ENCODE assay signal across 14 cellular contexts in the genomic region with DNA sequence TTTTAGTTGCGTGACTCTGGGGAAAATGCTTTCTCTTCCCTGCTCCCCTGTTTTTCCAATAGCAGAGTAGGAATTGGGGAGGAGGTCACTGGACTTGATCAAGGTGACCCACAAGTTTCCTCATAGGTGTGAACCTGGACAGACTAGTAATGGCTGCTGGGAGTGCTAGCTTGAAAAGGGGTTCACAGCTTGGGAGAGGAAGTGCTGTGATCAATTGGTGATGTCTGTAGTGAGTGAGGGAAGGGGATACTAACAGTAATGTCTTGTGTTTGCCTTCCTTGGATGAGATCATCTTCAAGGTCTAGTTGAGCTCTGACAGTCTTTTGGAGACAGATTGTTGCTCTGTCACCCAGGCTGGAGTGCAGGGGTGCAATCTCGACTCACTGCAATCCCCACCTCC. TPM values are rescaled to one million over a fixed set of nuclear protein-coding genes. Genes with fewer than 3 reads are reported as not detected.
DNase-seq lines count a peak whose midpoint lies in the region; ATAC-seq and TF ChIP-seq lines count a peak whose summit lies in the region.
"Had no signal": no experiment of that assay in that cellular context is flagged by ENCODE, and none has a peak within 500 bp of the region (broad histone marks: within the 10 kb centered on the region; RNA-seq: fewer than 3 reads in every experiment).

No MANE protein-coding gene starts in this region.

- H3K27ac ChIP-seq in left lung, result no peak overlapping the region
- H3K27ac ChIP-seq: ovary had no signal

- H3K36me3 ChIP-seq in left lung, result peaks cover 0 to 19% of the 10 kb centered on the region in 2 donors
- H3K36me3 ChIP-seq: ovary had no signal

- TF ChIP-seq CTCF in HFFc6 (IDR thresholded peaks at IDR 0.05) (no peak), natural killer cell (IDR thresholded peaks at IDR 0.05) (no peak), left lung (IDR thresholded peaks at IDR 0.05) (no peak)

- no peaks in the 10 kb centered on the region for H3K9me3 ChIP-seq in left lung
- H3K9me3 ChIP-seq: ovary had no signal

- no peaks in the 10 kb centered on the region for H3K27me3 ChIP-seq in left lung
- H3K27me3 ChIP-seq: ovary had no signal

- intact Hi-C loops in activated T-helper 2 cell treated with anti-CD3 and anti-CD28 coated beads, Interferon-gamma antibody, Interleukin-2, Interleukin-4, amounts not matched to agents 10 μg/mL and 5 μg/mL and 100 μg/mL, durations not matched to agents 14 hours and 24 hours and 36 hours (cut with micrococcal nuclease), result loop anchor here (10.0 kb wide), 1 partner anchor 147 kb away; the partner anchor contains the start of genes FUZ and MED25
- intact Hi-C loops in natural killer cell (cut with micrococcal nuclease), result no loop called here
- intact Hi-C loops in left lung (cut with DNase I), result no loop called here

- H3K4me3 ChIP-seq in left lung, result no peak overlapping the region
- H3K4me3 ChIP-seq: ovary had no signal

- peaks cover 10 to 40% of the 10 kb centered on the region in 2 donors for H3K4me1 ChIP-seq in left lung

- peak overlapping the region; percentile 98 for H3K4me3 Mint-ChIP-seq in T-helper 2 cell treated with Interferon-gamma antibody and Interleukin-4, amounts not matched to agents 5 μg/mL and 100 μg/mL, for 36 hours
- H3K4me3 Mint-ChIP-seq in HFFc6, result peak overlapping the region; percentile 93
- peak overlapping the region; percentile 95 for H3K4me3 Mint-ChIP-seq in activated T-helper 2 cell treated with anti-CD3 and anti-CD28 coated beads, Interferon-gamma antibody, Interleukin-2, Interleukin-4, amounts not matched to agents 10 μg/mL and 5 μg/mL and 100 μg/mL, durations not matched to agents 14 hours and 24 hours and 36 hours (ENCODE audit: low read depth)
- H3K4me3 Mint-ChIP-seq in natural killer cell, result peak overlapping the region; percentile 99

- H3K27me3 Mint-ChIP-seq in T-helper 2 cell treated with Interferon-gamma antibody and Interleukin-4, amounts not matched to agents 5 μg/mL and 100 μg/mL, for 36 hours (ENCODE audit: low read depth), result no peaks in the 10 kb centered on the region
- H3K27me3 Mint-ChIP-seq in HFFc6 (ENCODE audit: insufficient read depth), result peaks cover 11% of the 10 kb centered on the region
- H3K27me3 Mint-ChIP-seq in activated T-helper 2 cell treated with anti-CD3 and anti-CD28 coated beads, Interferon-gamma antibody, Interleukin-2, Interleukin-4, amounts not matched to agents 10 μg/mL and 5 μg/mL and 100 μg/mL, durations not matched to agents 14 hours and 24 hours and 36 hours (ENCODE audit: low read depth), result no peaks in the 10 kb centered on the region
- H3K27me3 Mint-ChIP-seq in natural killer cell (ENCODE audit: low read depth in 2 of 2), result no peaks in the 10 kb centered on the region

- peak overlapping the region; percentile 96 for H3K27ac Mint-ChIP-seq in T-helper 2 cell treated with Interferon-gamma antibody and Interleukin-4, amounts not matched to agents 5 μg/mL and 100 μg/mL, for 36 hours
- peak overlapping the region; percentile 12; the same call in 1 of the 2 replicates for H3K27ac Mint-ChIP-seq in HFFc6
- H3K27ac Mint-ChIP-seq in activated T-helper 2 cell treated with anti-CD3 and anti-CD28 coated beads, Interferon-gamma antibody, Interleukin-2, Interleukin-4, amounts not matched to agents 10 μg/mL and 5 μg/mL and 100 μg/mL, durations not matched to agents 14 hours and 24 hours and 36 hours, result peak overlapping the region; percentile 9
- H3K27ac Mint-ChIP-seq in natural killer cell, result peak overlapping the region in 1 of 2 donors; percentile 96

- H3K9me3 Mint-ChIP-seq in T-helper 2 cell treated with Interferon-gamma antibody and Interleukin-4, amounts not matched to agents 5 μg/mL and 100 μg/mL, for 36 hours, result no peaks in the 10 kb centered on the region
- H3K9me3 Mint-ChIP-seq in HFFc6 (no peaks in the 10 kb centered on the region), natural killer cell (no peaks in the 10 kb centered on the region)
- no peaks in the 10 kb centered on the region for H3K9me3 Mint-ChIP-seq in activated T-helper 2 cell treated with anti-CD3 and anti-CD28 coated beads, Interferon-gamma antibody, Interleukin-2, Interleukin-4, amounts not matched to agents 10 μg/mL and 5 μg/mL and 100 μg/mL, durations not matched to agents 14 hours and 24 hours and 36 hours

- peaks cover 36% of the 10 kb centered on the region for H3K4me1 Mint-ChIP-seq in T-helper 2 cell treated with Interferon-gamma antibody and Interleukin-4, amounts not matched to agents 5 μg/mL and 100 μg/mL, for 36 hours (ENCODE audit: low read depth)
- peaks cover 27% of the 10 kb centered on the region for H3K4me1 Mint-ChIP-seq in HFFc6 (ENCODE audit: low read depth)
- H3K4me1 Mint-ChIP-seq in activated T-helper 2 cell treated with anti-CD3 and anti-CD28 coated beads, Interferon-gamma antibody, Interleukin-2, Interleukin-4, amounts not matched to agents 10 μg/mL and 5 μg/mL and 100 μg/mL, durations not matched to agents 14 hours and 24 hours and 36 hours (ENCODE audit: low read depth), result peaks cover 27% of the 10 kb centered on the region
- peaks cover 38 to 52% of the 10 kb centered on the region in 2 donors for H3K4me1 Mint-ChIP-seq in natural killer cell

- no peak for ATAC-seq in natural killer cell
- ATAC-seq in left lung, result no peak
- ATAC-seq in GM18907 (IDR thresholded peaks at IDR 0.05; ENCODE audit: unreplicated experiment), result no peak

- no peak for DNase-seq in T-helper 2 cell treated with Interferon-gamma antibody and Interleukin-4, amounts not matched to agents 5 μg/mL and 100 μg/mL, for 36 hours (ENCODE audit: low spot score)
- DNase-seq in T-helper 2 cell, result no peak
- no peak for DNase-seq in HFFc6
- no peak for DNase-seq in activated T-helper 2 cell treated with anti-CD3 and anti-CD28 coated beads, Interferon-gamma antibody, Interleukin-2, Interleukin-4, amounts not matched to agents 10 μg/mL and 5 μg/mL and 100 μg/mL, durations not matched to agents 14 hours and 24 hours and 36 hours (ENCODE audit: low spot score)
- no peak for DNase-seq in natural killer cell
- no peak for DNase-seq in left lung
- no peak for DNase-seq in NCI-H748 treated with DMSO at 0.1 percent for 48 hours (lab: John Stamatoyannopoulos, UW)
- DNase-seq: caudate nucleus; DMS79; hippocampal formation; NCI-H345; ovary; stimulated activated CD4-positive, alpha-beta T cell treated with anti-CD3 and anti-CD28 coated beads, Interleukin-12 subunit alpha, Interleukin-12 subunit beta, amount 100 ng/mL, for 4 hours had no signal

- H3K36me3 Mint-ChIP-seq in T-helper 2 cell treated with Interferon-gamma antibody and Interleukin-4, amounts not matched to agents 5 μg/mL and 100 μg/mL, for 36 hours (ENCODE audit: low read depth), result peaks cover 39% of the 10 kb centered on the region
- H3K36me3 Mint-ChIP-seq in HFFc6 (ENCODE audit: low read depth), result peaks cover 4% of the 10 kb centered on the region; the same call in 1 of the 2 replicates
- H3K36me3 Mint-ChIP-seq in activated T-helper 2 cell treated with anti-CD3 and anti-CD28 coated beads, Interferon-gamma antibody, Interleukin-2, Interleukin-4, amounts not matched to agents 10 μg/mL and 5 μg/mL and 100 μg/mL, durations not matched to agents 14 hours and 24 hours and 36 hours (ENCODE audit: low read depth), result peaks cover 29% of the 10 kb centered on the region
- H3K36me3 Mint-ChIP-seq in natural killer cell, result no peaks in the 10 kb centered on the region

RNA-seq across cellular contexts. Expression of gene BCL2L12, which starts 1.7 kb away (rescaled TPM):
- total RNA-seq in HFFc6 (2021; fragmentation: NEBNext Ultra II Directional; extraction: Animal tissue kit (Norgen Biotek cat#: 25700)), result 10 to 100 TPM; 23.9 to 34.2 (median 33.4) TPM
- total RNA-seq in activated T-helper 2 cell treated with anti-CD3 and anti-CD28 coated beads, Interferon-gamma antibody, Interleukin-2, Interleukin-4, amounts not matched to agents 10 μg/mL and 5 μg/mL and 100 μg/mL, durations not matched to agents 14 hours and 24 hours and 36 hours, result 66.2 and 72.7 TPM in 2 replicates
- total RNA-seq in natural killer cell (10 to 100 TPM; 15.6 to 34.6 (median 22.3) TPM), left lung (10 to 100 TPM; 20.6 to 22.2 TPM)

RNA-seq across cellular contexts. Expression of gene IRF3, which starts 1.8 kb away (rescaled TPM):
- total RNA-seq in HFFc6 (2021; fragmentation: NEBNext Ultra II Directional; extraction: Animal tissue kit (Norgen Biotek cat#: 25700)), result 10 to 100 TPM; 55.5 to 72.8 (median 58.7) TPM
- total RNA-seq in activated T-helper 2 cell treated with anti-CD3 and anti-CD28 coated beads, Interferon-gamma antibody, Interleukin-2, Interleukin-4, amounts not matched to agents 10 μg/mL and 5 μg/mL and 100 μg/mL, durations not matched to agents 14 hours and 24 hours and 36 hours, result 135 and 147 TPM in 2 replicates
- 100 to 1,000 TPM; 176 to 184 (median 179) TPM for total RNA-seq in natural killer cell
- total RNA-seq in left lung, result 10 to 100 TPM; 81.2 to 93.6 TPM

RNA-seq across cellular contexts. Expression of gene PRMT1, which starts 9.6 kb away (rescaled TPM):
- 100 to 1,000 TPM; 209 to 226 (median 217) TPM for total RNA-seq in HFFc6 (2021; fragmentation: NEBNext Ultra II Directional; extraction: Animal tissue kit (Norgen Biotek cat#: 25700))
- total RNA-seq in activated T-helper 2 cell treated with anti-CD3 and anti-CD28 coated beads, Interferon-gamma antibody, Interleukin-2, Interleukin-4, amounts not matched to agents 10 μg/mL and 5 μg/mL and 100 μg/mL, durations not matched to agents 14 hours and 24 hours and 36 hours, result 431 TPM in 2 replicates
- total RNA-seq in natural killer cell, result 10 to 100 TPM; 77.0 to 92.5 (median 78.2) TPM
- total RNA-seq in left lung, result 100 to 1,000 TPM in 1 of 2 donors, 10 to 100 TPM in 1; 79.3 to 137 TPM

RNA-seq across cellular contexts. Expression of gene ADM5, which starts 21.9 kb away (rescaled TPM):
- total RNA-seq in HFFc6 (2021; fragmentation: NEBNext Ultra II Directional; extraction: Animal tissue kit (Norgen Biotek cat#: 25700)), result under 1 TPM; 0.74 to 0.99 (median 0.87) TPM
- total RNA-seq in activated T-helper 2 cell treated with anti-CD3 and anti-CD28 coated beads, Interferon-gamma antibody, Interleukin-2, Interleukin-4, amounts not matched to agents 10 μg/mL and 5 μg/mL and 100 μg/mL, durations not matched to agents 14 hours and 24 hours and 36 hours, result 7.2 and 7.3 TPM in 2 replicates
- total RNA-seq in natural killer cell, result 1 to 10 TPM; 2.3 to 2.9 (median 2.4) TPM
- total RNA-seq in left lung, result 1 to 10 TPM in 1 of 2 donors, under 1 TPM in 1; 0.93 to 2.0 TPM

RNA-seq across cellular contexts. Expression of gene CPT1C, which starts 23.4 kb away (rescaled TPM):
- 10 to 100 TPM; 32.7 to 42.6 (median 36.4) TPM for total RNA-seq in HFFc6 (2021; fragmentation: NEBNext Ultra II Directional; extraction: Animal tissue kit (Norgen Biotek cat#: 25700))
- total RNA-seq in activated T-helper 2 cell treated with anti-CD3 and anti-CD28 coated beads, Interferon-gamma antibody, Interleukin-2, Interleukin-4, amounts not matched to agents 10 μg/mL and 5 μg/mL and 100 μg/mL, durations not matched to agents 14 hours and 24 hours and 36 hours, result 2.8 and 2.9 TPM in 2 replicates
- under 1 TPM; 0.34 to 0.78 (median 0.73) TPM for total RNA-seq in natural killer cell
- 10 to 100 TPM in 1 of 2 donors, 1 to 10 TPM in 1; 6.2 to 11.3 TPM for total RNA-seq in left lung
